10 cellular contexts compared by ENCODE assay signal in genomic region chr17:42163113-42163512, GRCh38. TPM values are rescaled to one million over a fixed set of nuclear protein-coding genes. Genes with fewer than 3 reads are reported as not detected.
DNase-seq lines count a peak whose midpoint lies in the region; FAIRE-seq and TF ChIP-seq lines count a peak whose summit lies in the region.
"Had no signal": no experiment of that assay in that cellular context is flagged by ENCODE, and none has a peak within 500 bp of the region (broad histone marks: within the 10 kb centered on the region; RNA-seq: fewer than 3 reads in every experiment).

No MANE protein-coding gene starts in this region.

- H3K4me3 ChIP-seq in mammary epithelial cell (replicated peaks in 1 of 3; ENCODE audit: insufficient read depth in 1 of 3, low read depth in 2 of 3, low read length in 3 of 3) (no peak overlapping the region), mesenchymal stem cell (ENCODE audit: insufficient read depth in 1 of 2, low read depth in 1 of 2, low read length in 2 of 2) (no peak overlapping the region), vagina (no peak overlapping the region)

- no peak overlapping the region for H3K4me3 Mint-ChIP-seq in progenitor cell of endocrine pancreas (ENCODE audit: low read depth)
- H3K4me3 Mint-ChIP-seq: memory B cell had no signal

- no peaks in the 10 kb centered on the region for H3K4me1 Mint-ChIP-seq in progenitor cell of endocrine pancreas (ENCODE audit: low read depth)

- no peaks in the 10 kb centered on the region for H3K36me3 Mint-ChIP-seq in progenitor cell of endocrine pancreas (ENCODE audit: insufficient read depth)
- H3K36me3 Mint-ChIP-seq: memory B cell had no signal

- in situ Hi-C loops in mammary epithelial cell (cut with MboI; ENCODE audit: low sequenced_read_pairs in 2 of 2), result no loop called here

- H3K27me3 ChIP-seq in mammary epithelial cell (ENCODE audit: insufficient read depth, low read length), result no peaks in the 10 kb centered on the region
- peaks cover 0 to 16% of the 10 kb centered on the region in 2 experiments for H3K27me3 ChIP-seq in mesenchymal stem cell (ENCODE audit: control insufficient read depth in 1 of 2, insufficient read depth in 1 of 2, low read length in 2 of 2)
- H3K27me3 ChIP-seq in vagina, result no peaks in the 10 kb centered on the region

- no peak overlapping the region for H4K8ac ChIP-seq in mesenchymal stem cell (ENCODE audit: low read length)

- dilution Hi-C loops in mammary epithelial cell (cut with HindIII; ENCODE audit: low sequenced_read_pairs), result no loop called here

- no peak for TF ChIP-seq POLR2A in vagina (IDR thresholded peaks at IDR 0.05)

- H3K14ac ChIP-seq in mesenchymal stem cell (ENCODE audit: low read length in 2 of 2), result no peak overlapping the region

- H3K27me3 Mint-ChIP-seq in progenitor cell of endocrine pancreas, result peaks cover 7% of the 10 kb centered on the region
- H3K27me3 Mint-ChIP-seq: memory B cell had no signal

- no peak for FAIRE-seq in urothelium cell line (lab: Jason Lieb, UNC)

- no peak overlapping the region for H2AK5ac ChIP-seq in mesenchymal stem cell (ENCODE audit: low read length, severe bottlenecking)

- H2BK15ac ChIP-seq in mesenchymal stem cell (ENCODE audit: low read depth, poor library complexity, severe bottlenecking), result no peak overlapping the region

- H3K23ac ChIP-seq in mesenchymal stem cell (ENCODE audit: low read length in 2 of 2), result no peak overlapping the region

- no TSS peak for BruUV-seq in mammary epithelial cell (replicated peaks; lab: Mats Ljungman, UMichigan)

- no peak overlapping the region for H3K27ac ChIP-seq in mammary epithelial cell (ENCODE audit: insufficient read depth, low read depth, low read length)
- H3K27ac ChIP-seq in mesenchymal stem cell (ENCODE audit: low read length, poor library complexity, severe bottlenecking), result no peak overlapping the region
- no peak overlapping the region for H3K27ac ChIP-seq in vagina

- CTCF ChIA-PET in mammary epithelial cell (lab: Charles Lee; ENCODE audit: low non-redundant PET), result no interaction called here

- H3K4ac ChIP-seq in mesenchymal stem cell (ENCODE audit: low read depth in 1 of 2, low read length in 2 of 2), result no peak overlapping the region

- no peaks in the 10 kb centered on the region for H3K79me2 ChIP-seq in mammary epithelial cell (ENCODE audit: insufficient read depth, low read length)

- H2BK120ac ChIP-seq in mesenchymal stem cell (ENCODE audit: low read depth, low read length), result no peak overlapping the region

- H3K79me1 ChIP-seq in mesenchymal stem cell (replicated peaks; ENCODE audit: low read length, poor library complexity, severe bottlenecking), result no peaks in the 10 kb centered on the region

- TF ChIP-seq CTCF in GM12873 (IDR thresholded peaks at IDR 0.05; ENCODE audit: insufficient read depth, low read depth, low read length, missing control alignments) (peak; percentile 78), mammary epithelial cell (conservative IDR thresholded peaks at IDR 0.05 in 1 of 2, IDR thresholded peaks at IDR 0.05 in 1 of 2; ENCODE audit: extremely low read depth in 1 of 2, insufficient read depth in 1 of 2, low read depth in 1 of 2, low read length in 2 of 2) (peak; percentile 16 to 38), progenitor cell of endocrine pancreas (IDR thresholded peaks at IDR 0.05; ENCODE audit: unreplicated experiment) (peak; percentile 46), vagina (IDR thresholded peaks at IDR 0.05) (no peak)

- H3K18ac ChIP-seq in mesenchymal stem cell (ENCODE audit: low read depth in 1 of 2, low read length in 2 of 2), result no peak overlapping the region

- H2BK12ac ChIP-seq in mesenchymal stem cell (ENCODE audit: low read length in 2 of 2), result no peak overlapping the region

- H4K91ac ChIP-seq in mesenchymal stem cell (ENCODE audit: low read length), result no peak overlapping the region

- 24% methylated on average over 5 of the region's 8 CpGs for WGBS in mammary epithelial cell (ENCODE audit: low coverage, missing lambda C conversion rate)
- WGBS in mesenchymal stem cell, result 64% methylated on average over 8 of the region's 8 CpGs

- H3K4me2 ChIP-seq in mammary epithelial cell (ENCODE audit: insufficient read depth, low read depth, low read length), result no peak overlapping the region
- no peak overlapping the region for H3K4me2 ChIP-seq in mesenchymal stem cell (ENCODE audit: low read length, poor library complexity, severe bottlenecking)

- no peaks in the 10 kb centered on the region for H3K9me3 Mint-ChIP-seq in progenitor cell of endocrine pancreas (ENCODE audit: low read depth)
- H3K9me3 Mint-ChIP-seq: memory B cell had no signal

- H3K9ac ChIP-seq in mammary epithelial cell (ENCODE audit: insufficient read depth, low read length) (no peak overlapping the region), mesenchymal stem cell (ENCODE audit: low read length) (no peak overlapping the region)

- H3K4me1 ChIP-seq in mammary epithelial cell (ENCODE audit: insufficient read depth, low read length), result no peaks in the 10 kb centered on the region
- H3K4me1 ChIP-seq in mesenchymal stem cell (ENCODE audit: control insufficient read depth, insufficient read depth, low read depth, low read length), result no peaks in the 10 kb centered on the region
- no peaks in the 10 kb centered on the region for H3K4me1 ChIP-seq in vagina

- H4K20me1 ChIP-seq in mammary epithelial cell (ENCODE audit: insufficient read depth, low read length), result no peaks in the 10 kb centered on the region

- peak; percentile 48 for DNase-seq in NCI-H69 (lab: John Stamatoyannopoulos, UW)
- no peak for DNase-seq in mammary epithelial cell
- no peak for DNase-seq in progenitor cell of endocrine pancreas (ENCODE audit: low spot score, unreplicated experiment)
- DNase-seq in mesenchymal stem cell, result no peak
- no peak for DNase-seq in vagina (ENCODE audit: extremely low spot score in 2 of 2)
- no peak for DNase-seq in urothelium cell line (ENCODE audit: low spot score)
- DNase-seq in anterior cingulate cortex (lab: John Stamatoyannopoulos, UW), result no peak

- H3K9me3 ChIP-seq in mammary epithelial cell (replicated peaks; ENCODE audit: insufficient read depth, low read length), result no peaks in the 10 kb centered on the region
- no peaks in the 10 kb centered on the region for H3K9me3 ChIP-seq in mesenchymal stem cell (ENCODE audit: control insufficient read depth, low read length)
- H3K9me3 ChIP-seq in vagina, result no peaks in the 10 kb centered on the region

- intact Hi-C loops in mammary epithelial cell (cut with micrococcal nuclease), result no loop called here
- intact Hi-C loops in vagina (cut with DNase I), result no loop called here

- no peak overlapping the region for H2BK5ac ChIP-seq in mesenchymal stem cell (ENCODE audit: low read depth, low read length, poor library complexity, severe bottlenecking)

- H3K27ac Mint-ChIP-seq in progenitor cell of endocrine pancreas, result no peak overlapping the region
- H3K27ac Mint-ChIP-seq: memory B cell had no signal

- no peak overlapping the region for H2AFZ ChIP-seq in mammary epithelial cell (ENCODE audit: low read depth, low read length)
- H2AFZ ChIP-seq in mesenchymal stem cell (ENCODE audit: low read depth, low read length), result no peak overlapping the region

- H3K36me3 ChIP-seq in mammary epithelial cell (ENCODE audit: insufficient read depth, low read length), result no peaks in the 10 kb centered on the region
- no peaks in the 10 kb centered on the region for H3K36me3 ChIP-seq in mesenchymal stem cell (ENCODE audit: control insufficient read depth in 1 of 2, insufficient read depth in 2 of 2, low read depth in 1 of 2, low read length in 2 of 2)
- H3K36me3 ChIP-seq in vagina, result no peaks in the 10 kb centered on the region

RNA-seq across cellular contexts. Expression of gene RAB5C, which starts 8.3 kb away (rescaled TPM):
- total RNA-seq in mammary epithelial cell (100 to 1,000 TPM in 1 of 2 donors, 10 to 100 TPM in 1; 98.4 to 135 TPM), progenitor cell of endocrine pancreas (68.8 and 70.3 TPM in 2 replicates), vagina (111 TPM)
- 176 TPM for polyA plus RNA-seq in mammary epithelial cell
- 114 TPM for polyA minus RNA-seq in mammary epithelial cell
- polyA plus RNA-seq in mesenchymal stem cell (2013, experiment 1 of 2), result 239 TPM
- polyA plus RNA-seq in mesenchymal stem cell (2013, experiment 2 of 2), result 228 TPM

RNA-seq across cellular contexts. Expression of gene KCNH4, which starts 17.8 kb away (rescaled TPM):
- not detected for total RNA-seq in mammary epithelial cell
- polyA plus RNA-seq in mammary epithelial cell, result 0.01 TPM
- 1.7 TPM for polyA minus RNA-seq in mammary epithelial cell
- total RNA-seq in progenitor cell of endocrine pancreas, result not detected in 2 replicates
- not detected for polyA plus RNA-seq in mesenchymal stem cell (2013, experiment 1 of 2)
- not detected for polyA plus RNA-seq in mesenchymal stem cell (2013, experiment 2 of 2)
- total RNA-seq in vagina, result not detected

RNA-seq across cellular contexts. Expression of gene HCRT, which starts 22.1 kb away (rescaled TPM):
- total RNA-seq in mammary epithelial cell, result not detected
- polyA plus RNA-seq in mammary epithelial cell, result not detected
- polyA minus RNA-seq in mammary epithelial cell, result not detected
- total RNA-seq in progenitor cell of endocrine pancreas, result not detected in 2 replicates
- polyA plus RNA-seq in mesenchymal stem cell (2013, experiment 1 of 2), result not detected
- polyA plus RNA-seq in mesenchymal stem cell (2013, experiment 2 of 2), result not detected
- not detected for total RNA-seq in vagina
- total RNA-seq: subcutaneous adipose tissue had no signal

RNA-seq across cellular contexts. Expression of gene GHDC, which starts 31.2 kb away (rescaled TPM):
- 10 to 100 TPM; 10.9 to 24.8 TPM for total RNA-seq in mammary epithelial cell
- 7.6 TPM for polyA plus RNA-seq in mammary epithelial cell
- polyA minus RNA-seq in mammary epithelial cell, result 3.0 TPM
- total RNA-seq in progenitor cell of endocrine pancreas, result 6.8 and 8.1 TPM in 2 replicates
- polyA plus RNA-seq in mesenchymal stem cell (2013, experiment 1 of 2), result 0.65 TPM
- polyA plus RNA-seq in mesenchymal stem cell (2013, experiment 2 of 2), result 0.59 TPM
- 35.1 TPM for total RNA-seq in vagina

RNA-seq across cellular contexts. Expression of gene HSPB9, which starts 40.5 kb away (rescaled TPM):
- total RNA-seq in mammary epithelial cell (not detected), progenitor cell of endocrine pancreas (0.16 TPM in 1 of 2 replicates, not detected in the other), vagina (1.2 TPM)
- not detected for polyA plus RNA-seq in mammary epithelial cell
- not detected for polyA minus RNA-seq in mammary epithelial cell
- not detected for polyA plus RNA-seq in mesenchymal stem cell (2013, experiment 1 of 2)
- not detected for polyA plus RNA-seq in mesenchymal stem cell (2013, experiment 2 of 2)
- total RNA-seq: subcutaneous adipose tissue had no signal

Comparison
In these comparisons a context has a peak if more than half of its experiments do, and no peak if none do; other contexts are left out.
1. CTCF ChIP-seq: peak in GM12873 (single experiment), mammary epithelial cell (2 of 2) and progenitor cell of endocrine pancreas (single experiment); none in vagina (0 of 3).